In genomic region chr12:1595026-1595561, GRCh38 we compare ENCODE assay signal across 8 cellular contexts. TPM values are rescaled to one million over a fixed set of nuclear protein-coding genes. Genes with fewer than 3 reads are reported as not detected.
A peak's percentile ranks its signal among the peaks of the same experiment; 100 is the strongest.
DNase-seq lines count a peak whose midpoint lies in the region; ATAC-seq and TF ChIP-seq lines count a peak whose summit lies in the region.

No MANE protein-coding gene starts in this region.

- ATAC-seq in gastroesophageal sphincter = no peak
- peak in 1 of 4 donors; percentile 31 for ATAC-seq in psoas muscle

- peaks cover 1% of the 10 kb centered on the region for H3K27me3 Mint-ChIP-seq in T-helper 2 cell treated with Interferon-gamma antibody and Interleukin-4, amounts not matched to agents 5 μg/mL and 100 μg/mL, for 36 hours (ENCODE audit: low read depth)

- H3K4me3 Mint-ChIP-seq in T-helper 2 cell treated with Interferon-gamma antibody and Interleukin-4, amounts not matched to agents 5 μg/mL and 100 μg/mL, for 36 hours = peak overlapping the region; percentile 91

- H3K27me3 ChIP-seq in gastroesophageal sphincter (no peaks in the 10 kb centered on the region), psoas muscle (ENCODE audit: insufficient read depth in 3 of 3, low read length in 2 of 3) (no peaks in the 10 kb centered on the region)

- peak overlapping the region; percentile 94 for H3K27ac Mint-ChIP-seq in T-helper 2 cell treated with Interferon-gamma antibody and Interleukin-4, amounts not matched to agents 5 μg/mL and 100 μg/mL, for 36 hours

- no peaks in the 10 kb centered on the region for H3K9me3 Mint-ChIP-seq in T-helper 2 cell treated with Interferon-gamma antibody and Interleukin-4, amounts not matched to agents 5 μg/mL and 100 μg/mL, for 36 hours

- no peak for DNase-seq in T-helper 2 cell treated with Interferon-gamma antibody and Interleukin-4, amounts not matched to agents 5 μg/mL and 100 μg/mL, for 36 hours (ENCODE audit: low spot score)
- DNase-seq in T-helper 2 cell = no peak
- DNase-seq in psoas muscle = no peak
- no peak for DNase-seq in NCI-H748 (lab: John Stamatoyannopoulos, UW; ENCODE audit: unreplicated experiment)
- no peak for DNase-seq in iPS-NIHi7 (ENCODE audit: extremely low spot score)
- no peak for DNase-seq in HUDEP-2 (lab: John Stamatoyannopoulos, UW; ENCODE audit: unreplicated experiment in 76 of 76)

- no peak for TF ChIP-seq POLR2A in gastroesophageal sphincter (IDR thresholded peaks at IDR 0.05)

- WGBS in gastroesophageal sphincter (ENCODE audit: low coverage in 1 of 2), 2 donors = 5% methylated on average over 11 to 18 of the region's 19 CpGs
- 6 to 12% (median 9%) methylated on average over 19 of the region's 19 CpGs for WGBS in psoas muscle, 3 donors

- TF ChIP-seq EP300 in gastroesophageal sphincter (IDR thresholded peaks at IDR 0.05) = no peak

- no peaks in the 10 kb centered on the region for H3K9me3 ChIP-seq in gastroesophageal sphincter
- no peaks in the 10 kb centered on the region for H3K9me3 ChIP-seq in psoas muscle

- no peak for TF ChIP-seq CTCF in WI38 (IDR thresholded peaks at IDR 0.05; ENCODE audit: low read depth, low read length)
- TF ChIP-seq CTCF in gastroesophageal sphincter (IDR thresholded peaks at IDR 0.05) = no peak
- TF ChIP-seq CTCF in psoas muscle (IDR thresholded peaks at IDR 0.05) = no peak

- H3K4me1 ChIP-seq in gastroesophageal sphincter (peaks cover 3 to 51% (median 21%) of the 10 kb centered on the region in 3 donors), psoas muscle (peaks cover 40% of the 10 kb centered on the region)

- H3K36me3 Mint-ChIP-seq in T-helper 2 cell treated with Interferon-gamma antibody and Interleukin-4, amounts not matched to agents 5 μg/mL and 100 μg/mL, for 36 hours (ENCODE audit: low read depth) = peaks cover 27% of the 10 kb centered on the region

- H3K4me1 Mint-ChIP-seq in T-helper 2 cell treated with Interferon-gamma antibody and Interleukin-4, amounts not matched to agents 5 μg/mL and 100 μg/mL, for 36 hours (ENCODE audit: low read depth) = peaks cover 39% of the 10 kb centered on the region

- H3K4me3 ChIP-seq in WI38 (ENCODE audit: low read depth, low read length) (peak overlapping the region; percentile 62), gastroesophageal sphincter (peak overlapping the region; percentile 89 to 98), psoas muscle (peak overlapping the region; percentile 96)

- no peaks in the 10 kb centered on the region for H3K36me3 ChIP-seq in gastroesophageal sphincter
- H3K36me3 ChIP-seq in psoas muscle (ENCODE audit: insufficient read depth in 1 of 2, low read depth in 1 of 2) = no peaks in the 10 kb centered on the region

- H3K27ac ChIP-seq in gastroesophageal sphincter (peak overlapping the region; percentile 76 to 98 (median 96)), psoas muscle (peak overlapping the region; percentile 91)

- intact Hi-C loops in psoas muscle (cut with DNase I) = no loop called here

RNA-seq across cellular contexts. Expression of gene FBXL14, which starts 0.7 kb away (rescaled TPM):
- total RNA-seq in gastroesophageal sphincter = 10 to 100 TPM; 10.9 to 16.4 (median 13.1) TPM
- 1 to 10 TPM; 4.5 to 7.9 (median 5.0) TPM for total RNA-seq in psoas muscle
- polyA plus RNA-seq in psoas muscle = 10 to 100 TPM in 1 of 3 donors, 1 to 10 TPM in 2; 2.9 to 13.8 (median 5.3) TPM

RNA-seq across cellular contexts. Expression of gene WNT5B, which starts 33.9 kb away (rescaled TPM):
- 10 to 100 TPM in 3 of 4 donors, 1 to 10 TPM in 1; 9.4 to 76.5 (median 26.3) TPM for total RNA-seq in gastroesophageal sphincter
- total RNA-seq in psoas muscle = 1 to 10 TPM in 3 of 4 donors, under 1 TPM in 1; 0.46 to 4.8 (median 1.6) TPM
- polyA plus RNA-seq in psoas muscle = under 1 TPM; 0.43 to 0.80 (median 0.49) TPM
